ENCODE assay signal across 8 cellular contexts in the genomic region with DNA sequence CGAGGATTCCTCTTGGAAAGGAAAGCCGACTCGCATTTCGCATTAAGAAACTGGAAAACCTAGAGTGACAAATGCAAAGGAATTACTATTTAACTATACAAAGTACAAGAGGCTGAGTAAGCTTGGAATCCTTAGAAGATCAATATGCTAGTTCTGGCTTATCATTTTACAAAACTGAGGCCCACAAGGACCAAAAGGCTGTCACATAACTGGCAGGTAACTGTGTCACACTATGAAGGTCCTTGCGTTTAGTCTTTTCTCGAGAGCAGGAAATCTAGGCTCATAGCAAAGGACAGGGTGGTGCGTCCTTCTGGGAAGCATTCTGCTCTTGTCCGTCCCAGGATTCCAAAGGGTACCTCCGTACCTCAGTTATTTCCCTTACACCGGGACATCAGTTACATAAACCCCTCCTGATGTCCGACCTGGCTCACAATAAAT. TPM values are rescaled to one million over a fixed set of nuclear protein-coding genes. Genes with fewer than 3 reads are reported as not detected.
DNase-seq lines count a peak whose midpoint lies in the region; ATAC-seq and TF ChIP-seq lines count a peak whose summit lies in the region.

No MANE protein-coding gene starts in this region.

- POLR2A ChIA-PET in IMR-90 (lab: Charles Lee; ENCODE audit: unreplicated experiment), result no interaction called here

- H2AK5ac ChIP-seq in IMR-90 (ENCODE audit: low read depth, low read length), result peak overlapping the region; percentile 78

- intact Hi-C loops in IMR-90 (cut with micrococcal nuclease) (no loop called here), mucosa of descending colon (cut with DNase I, micrococcal nuclease) (no loop called here)

- peak overlapping the region; percentile 99 for H2AK9ac ChIP-seq in IMR-90 (replicated peaks; ENCODE audit: low read depth, low read length, poor library complexity)

- H4K91ac ChIP-seq in IMR-90 (ENCODE audit: insufficient read depth, low read depth, low read length), result peak overlapping the region; percentile 79

- peak overlapping the region; percentile 99 for H3K14ac ChIP-seq in IMR-90 (replicated peaks; ENCODE audit: low read depth, low read length)

- H3K23ac ChIP-seq in IMR-90 (ENCODE audit: low read depth, low read length), result peak overlapping the region; percentile 96

- peak overlapping the region; percentile 77 to 94 for H4K8ac ChIP-seq in IMR-90 (ENCODE audit: low read depth in 2 of 2, low read length in 2 of 2)

- ATAC-seq in GM19397 (IDR thresholded peaks at IDR 0.05; ENCODE audit: unreplicated experiment) (peak; percentile 4), IMR-90 (ENCODE audit: low read depth) (peak; percentile 13), mucosa of descending colon (peak; percentile 46)

- peak overlapping the region; percentile 53 for H4K5ac ChIP-seq in IMR-90 (ENCODE audit: low read depth, low read length)

- H2BK15ac ChIP-seq in IMR-90 (ENCODE audit: low read depth, low read length), result peak overlapping the region; percentile 1; the same call in 1 of the 3 replicates

- H3K36me3 ChIP-seq in IMR-90 (ENCODE audit: control insufficient read depth, insufficient read depth, low read length) (peaks cover 27% of the 10 kb centered on the region), mucosa of descending colon (ENCODE audit: low read depth) (peaks cover 2% of the 10 kb centered on the region)

- peak overlapping the region; percentile 93 for H3K9ac ChIP-seq in IMR-90 (ENCODE audit: low read depth, low read length)

- no peak overlapping the region for H2BK20ac ChIP-seq in IMR-90 (ENCODE audit: low read depth, low read length)

- no peak for TF ChIP-seq POLR2A in IMR-90 (IDR thresholded peaks at IDR 0.05; ENCODE audit: low read depth, low read length)

- H2AFZ ChIP-seq in IMR-90 (replicated peaks; ENCODE audit: low read length, poor library complexity), result peak overlapping the region; percentile 95

- in situ Hi-C loops in IMR-90 (cut with MboI; ENCODE audit: low sequenced_read_pairs), result no loop called here

- TF ChIP-seq RAD21 in IMR-90 (IDR thresholded peaks at IDR 0.05; ENCODE audit: low read length), result no peak

- TF ChIP-seq CTCF in IMR-90 (conservative IDR thresholded peaks at IDR 0.05; ENCODE audit: low read depth, low read length), result no peak
- TF ChIP-seq CTCF in mucosa of descending colon (IDR thresholded peaks at IDR 0.05), result no peak

- H3K27me3 ChIP-seq in IMR-90 (ENCODE audit: control insufficient read depth, insufficient read depth, low read length), result no peaks in the 10 kb centered on the region

- no CpG with 5 or more reads among the region's 11 CpGs for WGBS in IMR-90 (ENCODE audit: extremely low coverage in 2 of 2, insufficient read length in 1 of 2), 2 experiments

- peaks cover 42% of the 10 kb centered on the region for H4K20me1 ChIP-seq in IMR-90 (ENCODE audit: insufficient read depth, low read length)

- DNase-seq in IMR-90 (no peak), mucosa of descending colon (no peak), amniotic stem cell (lab: John Stamatoyannopoulos, UW) (no peak), NCI-H146 treated with DMSO at 0.1 percent for 48 hours (lab: John Stamatoyannopoulos, UW; ENCODE audit: unreplicated experiment) (no peak), germinal center (ENCODE audit: low spot score) (no peak), NCI-H82 (lab: John Stamatoyannopoulos, UW) (no peak)

- H3K18ac ChIP-seq in IMR-90 (ENCODE audit: low read depth, low read length), result peak overlapping the region; percentile 16

- peak overlapping the region; percentile 95 for H3K4me2 ChIP-seq in IMR-90 (ENCODE audit: low read depth, low read length)

- H3K4me3 ChIP-seq in IMR-90 (ENCODE audit: insufficient read depth, low read depth, low read length), result peak overlapping the region; percentile 67
- peak overlapping the region; percentile 55 for H3K4me3 ChIP-seq in mucosa of descending colon

- H3K27ac ChIP-seq in IMR-90 (ENCODE audit: insufficient read depth, low read length) (peak overlapping the region; percentile 82), cingulate gyrus (ENCODE audit: low read depth, low read length) (peak overlapping the region; percentile 93)

- H3K79me1 ChIP-seq in IMR-90 (ENCODE audit: low read depth in 1 of 2, low read length in 2 of 2), result peaks cover 0 to 31% of the 10 kb centered on the region in 2 experiments; a peak in 3 of 4 replicates

- H3K4ac ChIP-seq in IMR-90 (ENCODE audit: low read depth, low read length), result peak overlapping the region; percentile 93

- CTCF ChIA-PET in IMR-90 (lab: Yijun Ruan, JAX), result no interaction called here

- H2BK120ac ChIP-seq in IMR-90 (ENCODE audit: low read depth, low read length), result peak overlapping the region; percentile 8

- peaks cover under 1% of the 10 kb centered on the region; the same call in 1 of the 2 replicates for H3K4me1 ChIP-seq in IMR-90 (ENCODE audit: control insufficient read depth, insufficient read depth, low read length)
- peaks cover 25% of the 10 kb centered on the region for H3K4me1 ChIP-seq in mucosa of descending colon (ENCODE audit: low read depth)

- H3K56ac ChIP-seq in IMR-90 (ENCODE audit: extremely low read depth, insufficient read depth, low read length), result peak overlapping the region; percentile 97

- dilution Hi-C loops in IMR-90 (cut with HindIII; ENCODE audit: low sequenced_read_pairs, unreplicated experiment), result no loop called here

- H2BK5ac ChIP-seq in IMR-90 (ENCODE audit: low read depth, low read length, poor library complexity, severe bottlenecking), result peak overlapping the region; percentile 94

- no peaks in the 10 kb centered on the region for H3K9me3 ChIP-seq in IMR-90 (ENCODE audit: control insufficient read depth, insufficient read depth, low read length)
- no peaks in the 10 kb centered on the region for H3K9me3 ChIP-seq in mucosa of descending colon

- H3K9me1 ChIP-seq in IMR-90 (ENCODE audit: insufficient read depth, low read length), result 0 out of 2 replicates have a peak, but pooled peaks cover under 1% of the 10 kb centered on the region

- BruUV-seq in IMR-90 (replicated peaks; lab: Mats Ljungman, UMichigan), result no TSS peak

TF ChIP-seq in IMR-90, 13 proteins besides CTCF, POLR2A, EP300 and RAD21:
- TF ChIP-seq RCOR1 (IDR thresholded peaks at IDR 0.05; ENCODE audit: insufficient replicate concordance, low read length), result no peak

RNA-seq across cellular contexts. Expression of a gene that starts 0.6 kb away (rescaled TPM):
- total RNA-seq in IMR-90 (2012; rRNA removed) (953 and 1,539 TPM in 2 replicates), mucosa of descending colon (100 to 1,000 TPM; 710 to 847 (median 734) TPM)
- polyA plus RNA-seq in IMR-90 (2012; rRNA removed), result 764 and 1,054 TPM in 2 replicates
- 595 and 1,053 TPM in 2 replicates for polyA plus RNA-seq in IMR-90 (2012; cell fraction: cytosol; rRNA removed)
- polyA plus RNA-seq in IMR-90 (2012; cell fraction: nucleus; rRNA removed; ENCODE audit: low replicate concordance), result 152 and 641 TPM in 2 replicates

RNA-seq across cellular contexts. Expression of a gene that starts 9.0 kb away (rescaled TPM):
- 17.2 and 25.8 TPM in 2 replicates for total RNA-seq in IMR-90 (2012; rRNA removed)
- polyA plus RNA-seq in IMR-90 (2012; rRNA removed), result 5.4 and 6.0 TPM in 2 replicates
- polyA plus RNA-seq in IMR-90 (2012; cell fraction: cytosol; rRNA removed), result 0.64 and 1.5 TPM in 2 replicates
- polyA plus RNA-seq in IMR-90 (2012; cell fraction: nucleus; rRNA removed; ENCODE audit: low replicate concordance), result 5.1 and 15.1 TPM in 2 replicates
- total RNA-seq in mucosa of descending colon, result 10 to 100 TPM; 13.0 to 19.4 (median 13.1) TPM

RNA-seq across cellular contexts. Expression of a gene that starts 38.5 kb away (rescaled TPM):
- total RNA-seq in IMR-90 (2012; rRNA removed), result 21.9 TPM in 2 replicates
- 1.2 and 2.0 TPM in 2 replicates for polyA plus RNA-seq in IMR-90 (2012; rRNA removed)
- 0.23 and 0.32 TPM in 2 replicates for polyA plus RNA-seq in IMR-90 (2012; cell fraction: cytosol; rRNA removed)
- 0.41 and 2.1 TPM in 2 replicates for polyA plus RNA-seq in IMR-90 (2012; cell fraction: nucleus; rRNA removed; ENCODE audit: low replicate concordance)
- total RNA-seq in mucosa of descending colon, result 10 to 100 TPM in 1 of 3 donors, 1 to 10 TPM in 2; 4.2 to 10.2 (median 4.3) TPM
